9 cellular contexts compared by ENCODE assay signal in the genomic region with DNA sequence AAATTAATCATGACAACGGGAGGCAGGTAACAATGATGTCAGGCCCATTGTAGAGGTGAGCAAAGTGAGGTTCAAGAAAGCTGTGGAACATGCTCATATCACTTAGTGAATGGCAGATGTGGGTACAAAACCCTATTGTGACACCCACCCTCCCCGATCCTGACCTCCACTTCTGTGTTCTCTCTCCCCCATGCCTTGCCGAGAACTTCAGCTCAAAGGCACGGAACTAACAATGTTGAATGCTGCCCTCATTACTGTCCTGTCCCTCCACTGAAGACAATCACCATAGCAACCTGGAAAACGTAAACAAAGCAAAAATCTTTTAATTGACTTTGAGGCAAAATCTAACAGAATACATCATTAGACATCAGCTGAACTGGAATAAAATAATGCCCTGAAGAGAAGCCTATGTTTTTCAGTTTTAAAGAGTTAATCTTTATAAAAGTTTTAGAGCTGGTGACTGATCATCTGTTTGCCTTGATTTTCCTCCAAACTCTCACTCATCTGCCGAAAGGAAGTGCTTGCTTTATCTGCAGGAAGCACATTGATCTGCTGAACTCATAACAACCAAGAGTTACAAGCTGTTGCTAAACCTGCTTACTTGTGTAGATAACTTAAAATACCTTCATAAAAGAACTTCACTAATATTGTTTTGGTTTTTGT.
DNase-seq lines count a peak whose midpoint lies in the region; ATAC-seq, FAIRE-seq and TF ChIP-seq lines count a peak whose summit lies in the region.
"Had no signal": no experiment of that assay in that cellular context is flagged by ENCODE, and none has a peak within 500 bp of the region (broad histone marks: within the 10 kb centered on the region; RNA-seq: fewer than 3 reads in every experiment).

No MANE protein-coding gene starts in this region.

- TF ChIP-seq CTCF in ascending aorta (IDR thresholded peaks at IDR 0.05) (no peak), keratinocyte (optimal IDR thresholded peaks at IDR 0.05 in 1 of 3, IDR thresholded peaks at IDR 0.05 in 1 of 3, conservative IDR thresholded peaks at IDR 0.05 in 1 of 3; ENCODE audit: extremely low read depth in 1 of 3, insufficient read depth in 2 of 3, low read length in 3 of 3) (no peak), tibial artery (IDR thresholded peaks at IDR 0.05) (no peak)

- dilution Hi-C loops in keratinocyte (cut with MboI; ENCODE audit: extremely low pct_ligation_motif_present, low sequenced_read_pairs): no loop called here

- intact Hi-C loops in ascending aorta (cut with DNase I): loop anchor here (5.0 kb wide), 1 partner anchor 104 kb away; no protein-coding TSS in a partner anchor
- intact Hi-C loops in tibial artery (cut with DNase I; ENCODE audit: low total_unique reads): no loop called here

- peak overlapping the region; percentile 21 for H3K27ac Mint-ChIP-seq in activated CD4-positive, alpha-beta T cell treated with anti-CD3 and anti-CD28 coated beads, Interleukin-2, amount 10 ng/mL, durations not matched to agents 7 days and 5 days

- POLR2A ChIA-PET in activated CD4-positive, alpha-beta T cell treated with anti-CD3 and anti-CD28 coated beads, Interleukin-2, amount 10 ng/mL, durations not matched to agents 7 days and 5 days (lab: Charles Lee): interaction anchor here (0.6 kb wide), 2 partner anchors 201 to 1655 kb away, joined by 3 to 4 read pairs; a partner anchor contains a TSS

- H3K9me3 Mint-ChIP-seq in activated CD4-positive, alpha-beta T cell treated with anti-CD3 and anti-CD28 coated beads, Interleukin-2, amount 10 ng/mL, durations not matched to agents 7 days and 5 days: peaks cover 4% of the 10 kb centered on the region

- peaks cover 10% of the 10 kb centered on the region for H3K4me1 Mint-ChIP-seq in activated CD4-positive, alpha-beta T cell treated with anti-CD3 and anti-CD28 coated beads, Interleukin-2, amount 10 ng/mL, durations not matched to agents 7 days and 5 days

- peaks cover 4 to 31% of the 10 kb centered on the region in 2 donors for H3K4me1 ChIP-seq in ascending aorta
- H3K4me1 ChIP-seq in keratinocyte (ENCODE audit: control insufficient read depth, extremely low read depth, insufficient read depth, low read length): peaks cover 6% of the 10 kb centered on the region
- H3K4me1 ChIP-seq in tibial artery: peaks cover 0 to 54% (median 26%) of the 10 kb centered on the region in 4 donors

- H3K27me3 ChIP-seq in ascending aorta: no peaks in the 10 kb centered on the region
- no peaks in the 10 kb centered on the region for H3K27me3 ChIP-seq in keratinocyte (ENCODE audit: control insufficient read depth, extremely low read depth, insufficient read depth, low read length)
- H3K27me3 ChIP-seq in tibial artery: no peaks in the 10 kb centered on the region

- peak; percentile 51 for FAIRE-seq in keratinocyte (lab: Jason Lieb, UNC)

- peaks cover 9% of the 10 kb centered on the region for H3K27me3 Mint-ChIP-seq in activated CD4-positive, alpha-beta T cell treated with anti-CD3 and anti-CD28 coated beads, Interleukin-2, amount 10 ng/mL, durations not matched to agents 7 days and 5 days

- no peaks in the 10 kb centered on the region for H3K36me3 ChIP-seq in ascending aorta
- H3K36me3 ChIP-seq in keratinocyte (ENCODE audit: control insufficient read depth in 2 of 2, extremely low read depth in 1 of 2, insufficient read depth in 2 of 2, low read length in 2 of 2): no peaks in the 10 kb centered on the region
- H3K36me3 ChIP-seq in tibial artery: no peaks in the 10 kb centered on the region

- H3K9ac ChIP-seq in keratinocyte (ENCODE audit: control insufficient read depth, extremely low read depth, insufficient read depth, low read length): no peak overlapping the region

- H2AFZ ChIP-seq in keratinocyte (ENCODE audit: control insufficient read depth, low read length): peak overlapping the region; percentile 48

- peaks cover 7% of the 10 kb centered on the region for H3K36me3 Mint-ChIP-seq in activated CD4-positive, alpha-beta T cell treated with anti-CD3 and anti-CD28 coated beads, Interleukin-2, amount 10 ng/mL, durations not matched to agents 7 days and 5 days (ENCODE audit: low read depth)

- H3K9me3 ChIP-seq in ascending aorta (no peaks in the 10 kb centered on the region), keratinocyte (ENCODE audit: control insufficient read depth, low read depth, low read length) (no peaks in the 10 kb centered on the region), tibial artery (no peaks in the 10 kb centered on the region)

- ATAC-seq in GM21576 (IDR thresholded peaks at IDR 0.05; ENCODE audit: unreplicated experiment) (no peak), HG03045 (IDR thresholded peaks at IDR 0.05; ENCODE audit: unreplicated experiment) (no peak), GM21526 (IDR thresholded peaks at IDR 0.05; ENCODE audit: low FRiP score, unreplicated experiment) (no peak)

- no peak overlapping the region for H3K4me3 Mint-ChIP-seq in activated CD4-positive, alpha-beta T cell treated with anti-CD3 and anti-CD28 coated beads, Interleukin-2, amount 10 ng/mL, durations not matched to agents 7 days and 5 days

- CTCF ChIA-PET in activated CD4-positive, alpha-beta T cell treated with anti-CD3 and anti-CD28 coated beads, Interleukin-2, amount 10 ng/mL, durations not matched to agents 7 days and 5 days (lab: Charles Lee): interaction anchor here (0.9 to 1.4 kb wide), 3 partner anchors 29 to 150 kb away, joined by 3 read pairs; no protein-coding TSS in a partner anchor

- H3K79me2 ChIP-seq in keratinocyte (ENCODE audit: control insufficient read depth, insufficient read depth, low read length): no peaks in the 10 kb centered on the region

- H3K4me3 ChIP-seq in ascending aorta: no peak overlapping the region
- no peak overlapping the region for H3K4me3 ChIP-seq in keratinocyte (ENCODE audit: control insufficient read depth in 2 of 3, extremely low read depth in 1 of 3, insufficient read depth in 2 of 3, low read depth in 1 of 3, low read length in 3 of 3)
- H3K4me3 ChIP-seq in tibial artery: no peak overlapping the region

- H3K4me2 ChIP-seq in keratinocyte (ENCODE audit: control insufficient read depth, extremely low read depth, insufficient read depth, low read depth, low read length): no peak overlapping the region

- H3K27ac ChIP-seq in ascending aorta (peak overlapping the region; percentile 83), keratinocyte (ENCODE audit: control insufficient read depth, insufficient read depth, low read length) (no peak overlapping the region), tibial artery (peak overlapping the region; percentile 65 to 81)

- DNase-seq in activated CD4-positive, alpha-beta T cell treated with anti-CD3 and anti-CD28 coated beads, Interleukin-2, amount 10 ng/mL, durations not matched to agents 7 days and 5 days: no peak
- no peak for DNase-seq in activated CD4-positive, alpha-beta T cell treated with anti-CD3 and anti-CD28 coated beads, Interleukin-2, amount 50 U/mL, for 48 hours
- DNase-seq in ascending aorta (ENCODE audit: low spot score in 2 of 2): no peak
- no peak for DNase-seq in keratinocyte (ENCODE audit: low read depth, low spot score)
- no peak for DNase-seq in tibial artery
- DNase-seq: MM.1S had no signal

- no peaks in the 10 kb centered on the region for H3K9me1 ChIP-seq in keratinocyte (ENCODE audit: control insufficient read depth, extremely low read depth, insufficient read depth, low read length)

- H4K20me1 ChIP-seq in keratinocyte (ENCODE audit: control insufficient read depth, extremely low read depth, insufficient read depth, low read length): no peaks in the 10 kb centered on the region
